ENCODE assay signal across 20 cellular contexts in the genomic region with DNA sequence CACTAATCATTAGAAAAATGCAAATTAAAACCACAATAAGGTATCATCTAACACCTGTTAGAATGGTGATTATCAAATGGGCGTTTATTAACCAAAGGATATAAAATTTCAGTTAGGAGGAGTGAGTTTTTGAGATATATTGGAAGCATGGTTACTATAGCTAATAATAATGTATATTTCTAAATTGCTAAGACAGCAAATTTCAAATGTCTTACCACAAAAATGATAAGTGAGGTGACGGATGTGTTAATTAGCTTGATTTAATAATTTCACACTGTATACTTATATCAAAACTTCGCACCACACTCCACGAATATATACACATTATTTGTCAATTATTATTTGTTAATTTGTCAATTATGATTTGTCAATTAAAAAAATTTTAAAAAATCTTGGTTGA.
A peak's percentile ranks its signal among the peaks of the same experiment; 100 is the strongest.
DNase-seq lines count a peak whose midpoint lies in the region; ATAC-seq, FAIRE-seq and TF ChIP-seq lines count a peak whose summit lies in the region.
"Had no signal": no experiment of that assay in that cellular context is flagged by ENCODE, and none has a peak within 500 bp of the region (broad histone marks: within the 10 kb centered on the region; RNA-seq: fewer than 3 reads in every experiment).

No MANE protein-coding gene starts in this region.

- H3K4ac ChIP-seq in IMR-90 (ENCODE audit: low read depth, low read length) = no peak overlapping the region

- no peaks in the 10 kb centered on the region for H3K79me1 ChIP-seq in IMR-90 (ENCODE audit: low read depth in 1 of 2, low read length in 2 of 2)

- no peak for DNase-seq in A549 (ENCODE audit: low read depth in 1 of 2, low spot score in 1 of 2)
- DNase-seq in IMR-90 = no peak
- no peak for DNase-seq in midbrain (lab: John Stamatoyannopoulos, UW)
- DNase-seq in kidney = no peak
- DNase-seq: 8988T; ACHN; Caco-2; Calu3; CD4-positive, alpha-beta T cell; CD8-positive, alpha-beta T cell; DMS79 treated with DMSO at 0.1 percent for 48 hours; GF-D8 had no signal

- no peak overlapping the region for H2AFZ ChIP-seq in IMR-90 (replicated peaks; ENCODE audit: low read length, poor library complexity)

- no peak overlapping the region for H3K4me2 ChIP-seq in A549
- H3K4me2 ChIP-seq in IMR-90 (ENCODE audit: low read depth, low read length) = no peak overlapping the region
- H3K4me2 ChIP-seq: BLaER1 treated with 17β-estradiol and CSF1 and Interleukin-3, amounts not matched to agents 10 nM and 100 nM had no signal

- H4K20me1 ChIP-seq in IMR-90 (ENCODE audit: insufficient read depth, low read length) = no peaks in the 10 kb centered on the region
- H4K20me1 ChIP-seq: BLaER1 treated with 17β-estradiol and CSF1 and Interleukin-3, amounts not matched to agents 10 nM and 100 nM had no signal

- H4K8ac ChIP-seq in IMR-90 (ENCODE audit: low read depth in 2 of 2, low read length in 2 of 2) = no peak overlapping the region

- no peak for TF ChIP-seq POLR2A in A549 (IDR thresholded peaks at IDR 0.05; ENCODE audit: low read length)
- TF ChIP-seq POLR2A in IMR-90 (IDR thresholded peaks at IDR 0.05; ENCODE audit: low read depth, low read length) = no peak

- H3K9ac ChIP-seq in IMR-90 (ENCODE audit: low read depth, low read length) (no peak overlapping the region), kidney (ENCODE audit: low read length in 2 of 2) (no peak overlapping the region)
- H3K9ac ChIP-seq: BLaER1 treated with 17β-estradiol and CSF1 and Interleukin-3, amounts not matched to agents 10 nM and 100 nM had no signal

- no peaks in the 10 kb centered on the region for H3K36me3 ChIP-seq in IMR-90 (ENCODE audit: control insufficient read depth, insufficient read depth, low read length)
- no peaks in the 10 kb centered on the region for H3K36me3 ChIP-seq in kidney (ENCODE audit: control insufficient read depth in 1 of 2, insufficient read depth in 2 of 2, low read length in 2 of 2)
- H3K36me3 ChIP-seq: BLaER1 treated with 17β-estradiol and CSF1 and Interleukin-3, amounts not matched to agents 10 nM and 100 nM had no signal

- H3K9me1 ChIP-seq in IMR-90 (ENCODE audit: insufficient read depth, low read length) = no peaks in the 10 kb centered on the region

- in situ Hi-C loops in IMR-90 (cut with MboI; ENCODE audit: low sequenced_read_pairs) = no loop called here

- no peak overlapping the region for H3K27ac ChIP-seq in A549
- no peak overlapping the region for H3K27ac ChIP-seq in IMR-90 (ENCODE audit: insufficient read depth, low read length)
- no peak overlapping the region for H3K27ac ChIP-seq in kidney (ENCODE audit: low read depth in 2 of 2, low read length in 2 of 2)
- H3K27ac ChIP-seq: BLaER1 treated with 17β-estradiol and CSF1 and Interleukin-3, amounts not matched to agents 10 nM and 100 nM; C4-2B had no signal

- ATAC-seq in A549 = no peak
- no peak for ATAC-seq in IMR-90 (ENCODE audit: low read depth)
- no peak for ATAC-seq in GM19467 (IDR thresholded peaks at IDR 0.05; ENCODE audit: unreplicated experiment)
- ATAC-seq: CD8-positive, alpha-beta T cell had no signal

- POLR2A ChIA-PET in A549 (lab: Yijun Ruan, JAX) = no interaction called here
- POLR2A ChIA-PET in IMR-90 (lab: Charles Lee; ENCODE audit: unreplicated experiment) = no interaction called here

- no peak for TF ChIP-seq EP300 in A549 (IDR thresholded peaks at IDR 0.05)

- no peak overlapping the region for H2BK15ac ChIP-seq in IMR-90 (ENCODE audit: low read depth, low read length)

- no peak overlapping the region for H3K23ac ChIP-seq in IMR-90 (ENCODE audit: low read depth, low read length)

- no peak overlapping the region for H2AK5ac ChIP-seq in IMR-90 (ENCODE audit: low read depth, low read length)

- H3K56ac ChIP-seq in IMR-90 (ENCODE audit: extremely low read depth, insufficient read depth, low read length) = no peak overlapping the region

- no peak overlapping the region for H2BK5ac ChIP-seq in IMR-90 (ENCODE audit: low read depth, low read length, poor library complexity, severe bottlenecking)

- no peak overlapping the region for H2BK20ac ChIP-seq in IMR-90 (ENCODE audit: low read depth, low read length)

- no peak overlapping the region for H2BK120ac ChIP-seq in IMR-90 (ENCODE audit: low read depth, low read length)

- no peak overlapping the region for H2AK9ac ChIP-seq in IMR-90 (replicated peaks; ENCODE audit: low read depth, low read length, poor library complexity)

- no peak overlapping the region for H3K18ac ChIP-seq in IMR-90 (ENCODE audit: low read depth, low read length)

- no peak for TF ChIP-seq CTCF in A549 (IDR thresholded peaks at IDR 0.05)
- TF ChIP-seq CTCF in IMR-90 (conservative IDR thresholded peaks at IDR 0.05; ENCODE audit: low read depth, low read length) = no peak
- TF ChIP-seq CTCF in kidney (IDR thresholded peaks at IDR 0.05; ENCODE audit: borderline replicate concordance, extremely low read depth, insufficient read depth) = no peak

- 11% methylated on average over 4 of the region's 4 CpGs for WGBS in A549 (ENCODE audit: missing lambda C conversion rate)
- no CpG with 5 or more reads among the region's 4 CpGs for WGBS in IMR-90 (ENCODE audit: extremely low coverage in 2 of 2, insufficient read length in 1 of 2), 2 experiments

- TF ChIP-seq RAD21 in A549 (conservative IDR thresholded peaks at IDR 0.05 in 1 of 2, IDR thresholded peaks at IDR 0.05 in 1 of 2) (no peak), IMR-90 (IDR thresholded peaks at IDR 0.05; ENCODE audit: low read length) (no peak)

- no peaks in the 10 kb centered on the region for H3K27me3 ChIP-seq in IMR-90 (ENCODE audit: control insufficient read depth, insufficient read depth, low read length)
- H3K27me3 ChIP-seq: BLaER1 treated with 17β-estradiol and CSF1 and Interleukin-3, amounts not matched to agents 10 nM and 100 nM had no signal

- intact Hi-C loops in IMR-90 (cut with micrococcal nuclease) (no loop called here), kidney (cut with DNase I) (no loop called here)

- CTCF ChIA-PET in A549 (lab: Yijun Ruan, JAX) = no interaction called here
- CTCF ChIA-PET in IMR-90 (lab: Yijun Ruan, JAX) = no interaction called here

- FAIRE-seq in A204.1 (lab: Jason Lieb, UNC) = peak; percentile 57
- FAIRE-seq in A549 (lab: Jason Lieb, UNC) = no peak
- peak; percentile 80 for FAIRE-seq in colon (lab: Jason Lieb, UNC)
- no peak for FAIRE-seq in kidney (lab: Jason Lieb, UNC)
- FAIRE-seq: D721Med, GM12891, GM19239 had no signal

- no peak overlapping the region for H4K91ac ChIP-seq in IMR-90 (ENCODE audit: insufficient read depth, low read depth, low read length)

- H4K5ac ChIP-seq in IMR-90 (ENCODE audit: low read depth, low read length) = no peak overlapping the region

- H3K9me3 ChIP-seq in A549 (no peaks in the 10 kb centered on the region), IMR-90 (ENCODE audit: control insufficient read depth, insufficient read depth, low read length) (0 out of 2 replicates have a peak, but pooled peaks cover 2% of the 10 kb centered on the region), kidney (ENCODE audit: control insufficient read depth in 1 of 2, low read length in 2 of 2) (no peaks in the 10 kb centered on the region)
- H3K9me3 ChIP-seq: BLaER1 treated with 17β-estradiol and CSF1 and Interleukin-3, amounts not matched to agents 10 nM and 100 nM; Caco-2 had no signal

- no TSS peak for BruUV-seq in IMR-90 (replicated peaks; lab: Mats Ljungman, UMichigan)

- H3K14ac ChIP-seq in IMR-90 (replicated peaks; ENCODE audit: low read depth, low read length) = no peak overlapping the region

- dilution Hi-C loops in IMR-90 (cut with HindIII; ENCODE audit: low sequenced_read_pairs, unreplicated experiment) = no loop called here

- no peaks in the 10 kb centered on the region for H3K4me1 ChIP-seq in A549
- H3K4me1 ChIP-seq in IMR-90 (ENCODE audit: control insufficient read depth, insufficient read depth, low read length) = no peaks in the 10 kb centered on the region
- H3K4me1 ChIP-seq in kidney (ENCODE audit: control insufficient read depth in 1 of 2, insufficient read depth in 1 of 2, low read depth in 1 of 2, low read length in 2 of 2) = no peaks in the 10 kb centered on the region
- H3K4me1 ChIP-seq: BLaER1 treated with 17β-estradiol and CSF1 and Interleukin-3, amounts not matched to agents 10 nM and 100 nM; Caco-2 had no signal

- H3K4me3 ChIP-seq in A549 (no peak overlapping the region), IMR-90 (ENCODE audit: insufficient read depth, low read depth, low read length) (no peak overlapping the region), kidney (ENCODE audit: low read length in 2 of 2) (no peak overlapping the region)
- H3K4me3 ChIP-seq: BLaER1 treated with 17β-estradiol and CSF1 and Interleukin-3, amounts not matched to agents 10 nM and 100 nM had no signal

TF ChIP-seq in A549, 52 proteins besides CTCF, POLR2A, EP300 and RAD21:
- TF ChIP-seq RFX5 (IDR thresholded peaks at IDR 0.05) (no peak), MAFK (IDR thresholded peaks at IDR 0.05; ENCODE audit: partially characterized antibody) (peak; percentile 54)
TF ChIP-seq in A549: peak in this region for 1.

TF ChIP-seq in IMR-90, 13 proteins besides CTCF, POLR2A, EP300 and RAD21:
- TF ChIP-seq, protein P1, sequence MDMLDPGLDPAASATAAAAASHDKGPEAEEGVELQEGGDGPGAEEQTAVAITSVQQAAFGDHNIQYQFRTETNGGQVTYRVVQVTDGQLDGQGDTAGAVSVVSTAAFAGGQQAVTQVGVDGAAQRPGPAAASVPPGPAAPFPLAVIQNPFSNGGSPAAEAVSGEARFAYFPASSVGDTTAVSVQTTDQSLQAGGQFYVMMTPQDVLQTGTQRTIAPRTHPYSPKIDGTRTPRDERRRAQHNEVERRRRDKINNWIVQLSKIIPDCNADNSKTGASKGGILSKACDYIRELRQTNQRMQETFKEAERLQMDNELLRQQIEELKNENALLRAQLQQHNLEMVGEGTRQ (IDR thresholded peaks at IDR 0.05; ENCODE audit: low read depth, low read length) = no peak
- TF ChIP-seq MAFK (IDR thresholded peaks at IDR 0.05; ENCODE audit: low read depth, low read length) = peak; percentile 61
